10 cellular contexts compared by ENCODE assay signal in the genomic region with DNA sequence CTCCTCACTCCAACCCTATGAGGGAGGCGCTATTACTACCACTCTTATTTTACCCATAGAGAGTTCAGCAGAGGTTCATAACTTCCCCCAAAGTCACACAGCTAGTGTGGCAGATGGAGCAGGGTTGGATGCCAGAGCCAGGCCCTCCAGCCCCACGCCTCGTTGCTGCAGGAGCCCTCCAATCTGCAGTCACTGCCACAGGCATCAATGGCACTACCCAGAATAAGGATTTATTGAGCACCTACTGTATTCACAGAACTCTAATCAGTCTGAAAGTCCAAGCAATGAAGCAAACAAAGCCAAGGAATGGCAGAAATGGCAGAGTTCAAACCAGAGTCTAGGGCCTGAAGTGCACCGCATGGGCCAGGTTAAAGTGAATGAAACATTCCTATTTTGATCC.
DNase-seq lines count a peak whose midpoint lies in the region; ATAC-seq, FAIRE-seq and TF ChIP-seq lines count a peak whose summit lies in the region.
"Had no signal": no experiment of that assay in that cellular context is flagged by ENCODE, and none has a peak within 500 bp of the region (broad histone marks: within the 10 kb centered on the region; RNA-seq: fewer than 3 reads in every experiment).

No MANE protein-coding gene starts in this region.

- intact Hi-C loops in naive thymus-derived CD4-positive, alpha-beta T cell (cut with micrococcal nuclease) = loop anchor here (1.0 to 2.0 kb wide), 2 partner anchors 248 to 855 kb away; no protein-coding TSS in a partner anchor

- POLR2A ChIA-PET in naive thymus-derived CD4-positive, alpha-beta T cell (lab: Charles Lee) = interaction anchor here (0.6 to 0.9 kb wide), 2 partner anchors 9 to 1243 kb away, joined by 3 to 4 read pairs; no protein-coding TSS in a partner anchor

- H3K36me3 Mint-ChIP-seq in T-helper 1 cell treated with Interleukin-12 subunit alpha and Interleukin-12 subunit beta and Interleukin-4 antibody, amounts not matched to agents 30 μg/mL and 1 μg/mL, for 36 hours (ENCODE audit: low read depth) = peaks cover 2% of the 10 kb centered on the region
- no peaks in the 10 kb centered on the region for H3K36me3 Mint-ChIP-seq in activated T-helper 17 cell treated with anti-CD3 and anti-CD28 coated beads, Interleukin-2, amount 50 U/mL, for 72 hours (ENCODE audit: low read depth)
- peaks cover 0 to 12% (median 6%) of the 10 kb centered on the region in 5 donors for H3K36me3 Mint-ChIP-seq in naive thymus-derived CD4-positive, alpha-beta T cell

- no peak for FAIRE-seq in H54 (lab: Jason Lieb, UNC)
- FAIRE-seq in small intestine (lab: Jason Lieb, UNC) = no peak

- H3K27me3 ChIP-seq in naive thymus-derived CD4-positive, alpha-beta T cell (ENCODE audit: control insufficient read depth in 2 of 2, insufficient read depth in 2 of 2, low read length in 2 of 2) = peaks cover 0 to 3% of the 10 kb centered on the region in 2 donors
- no peaks in the 10 kb centered on the region for H3K27me3 ChIP-seq in small intestine (ENCODE audit: control insufficient read depth in 2 of 2, insufficient read depth in 2 of 2, low read length in 2 of 2)
- H3K27me3 ChIP-seq: esophagus muscularis mucosa had no signal

- peaks cover 0 to 14% of the 10 kb centered on the region in 2 donors for H3K4me1 ChIP-seq in naive thymus-derived CD4-positive, alpha-beta T cell (ENCODE audit: control insufficient read depth in 2 of 2, insufficient read depth in 2 of 2, low read length in 2 of 2)
- H3K4me1 ChIP-seq in small intestine (ENCODE audit: control insufficient read depth in 2 of 2, insufficient read depth in 1 of 2, low read depth in 1 of 2, low read length in 1 of 2) = no peaks in the 10 kb centered on the region

- no peak overlapping the region for H3K27ac Mint-ChIP-seq in T-helper 1 cell treated with Interleukin-12 subunit alpha and Interleukin-12 subunit beta and Interleukin-4 antibody, amounts not matched to agents 30 μg/mL and 1 μg/mL, for 36 hours
- H3K27ac Mint-ChIP-seq in activated T-helper 17 cell treated with anti-CD3 and anti-CD28 coated beads, Interleukin-2, amount 50 U/mL, for 72 hours = peak overlapping the region; percentile 26
- H3K27ac Mint-ChIP-seq in naive thymus-derived CD4-positive, alpha-beta T cell = peak overlapping the region in 6 of 9 donors; percentile 5 to 88 (median 46)

- peaks cover 6% of the 10 kb centered on the region for H3K9me3 Mint-ChIP-seq in T-helper 1 cell treated with Interleukin-12 subunit alpha and Interleukin-12 subunit beta and Interleukin-4 antibody, amounts not matched to agents 30 μg/mL and 1 μg/mL, for 36 hours
- no peaks in the 10 kb centered on the region for H3K9me3 Mint-ChIP-seq in activated T-helper 17 cell treated with anti-CD3 and anti-CD28 coated beads, Interleukin-2, amount 50 U/mL, for 72 hours
- peaks cover 0 to 9% (median 0%) of the 10 kb centered on the region in 11 donors for H3K9me3 Mint-ChIP-seq in naive thymus-derived CD4-positive, alpha-beta T cell

- H3K4me3 Mint-ChIP-seq in T-helper 1 cell treated with Interleukin-12 subunit alpha and Interleukin-12 subunit beta and Interleukin-4 antibody, amounts not matched to agents 30 μg/mL and 1 μg/mL, for 36 hours = peak overlapping the region; percentile 93
- peak overlapping the region; percentile 87 for H3K4me3 Mint-ChIP-seq in activated T-helper 17 cell treated with anti-CD3 and anti-CD28 coated beads, Interleukin-2, amount 50 U/mL, for 72 hours
- H3K4me3 Mint-ChIP-seq in naive thymus-derived CD4-positive, alpha-beta T cell = peak overlapping the region; percentile 54 to 97 (median 95)

- no peak for TF ChIP-seq CTCF in HFF-Myc (IDR thresholded peaks at IDR 0.05; ENCODE audit: low read depth, low read length, missing control alignments)

- DNase-seq in T-helper 1 cell (no peak), HFF-Myc (ENCODE audit: extremely low read depth, low read depth) (no peak), H54 (ENCODE audit: insufficient read length, low spot score) (no peak), small intestine (no peak)
- DNase-seq in naive thymus-derived CD4-positive, alpha-beta T cell = peak in 1 of 9 donors; percentile 2
- DNase-seq: cortex of kidney had no signal

- H3K4me3 ChIP-seq in HFF-Myc (replicated peaks; ENCODE audit: low read depth, low read length) (peak overlapping the region; percentile 49; the same call in 1 of the 2 replicates), small intestine (ENCODE audit: low read depth in 1 of 2, low read length in 2 of 2) (no peak overlapping the region)
- no peak overlapping the region for H3K4me3 ChIP-seq in naive thymus-derived CD4-positive, alpha-beta T cell (ENCODE audit: low read length)

- TF ChIP-seq POLR2A in H54 (IDR thresholded peaks at IDR 0.05; ENCODE audit: low read depth, low read length) = no peak

- no peaks in the 10 kb centered on the region for H3K9me3 ChIP-seq in naive thymus-derived CD4-positive, alpha-beta T cell (ENCODE audit: control insufficient read depth in 2 of 3, low read length in 3 of 3)
- H3K9me3 ChIP-seq in small intestine (ENCODE audit: control insufficient read depth, low read depth) = no peaks in the 10 kb centered on the region
- H3K9me3 ChIP-seq: esophagus muscularis mucosa had no signal

- peaks cover 23% of the 10 kb centered on the region for H3K4me1 Mint-ChIP-seq in T-helper 1 cell treated with Interleukin-12 subunit alpha and Interleukin-12 subunit beta and Interleukin-4 antibody, amounts not matched to agents 30 μg/mL and 1 μg/mL, for 36 hours (ENCODE audit: low read depth)
- H3K4me1 Mint-ChIP-seq in activated T-helper 17 cell treated with anti-CD3 and anti-CD28 coated beads, Interleukin-2, amount 50 U/mL, for 72 hours = peaks cover 11% of the 10 kb centered on the region
- H3K4me1 Mint-ChIP-seq in naive thymus-derived CD4-positive, alpha-beta T cell = peaks cover 13 to 32% (median 24%) of the 10 kb centered on the region in 7 donors

- H3K36me3 ChIP-seq in naive thymus-derived CD4-positive, alpha-beta T cell (ENCODE audit: control insufficient read depth in 2 of 3, insufficient read depth in 3 of 3, low read length in 3 of 3) = no peaks in the 10 kb centered on the region
- no peaks in the 10 kb centered on the region for H3K36me3 ChIP-seq in small intestine (ENCODE audit: control insufficient read depth in 2 of 2, insufficient read depth in 2 of 2, low read length in 2 of 2)
- H3K36me3 ChIP-seq: esophagus muscularis mucosa had no signal

- ATAC-seq in activated T-helper 17 cell treated with anti-CD3 and anti-CD28 coated beads, Interleukin-2, amount 50 U/mL, for 72 hours (replicated peaks) = no peak
- no peak for ATAC-seq in naive thymus-derived CD4-positive, alpha-beta T cell
- no peak for ATAC-seq in HG03095 (IDR thresholded peaks at IDR 0.05; ENCODE audit: unreplicated experiment)

- peaks cover 60% of the 10 kb centered on the region for H3K27me3 Mint-ChIP-seq in T-helper 1 cell treated with Interleukin-12 subunit alpha and Interleukin-12 subunit beta and Interleukin-4 antibody, amounts not matched to agents 30 μg/mL and 1 μg/mL, for 36 hours (ENCODE audit: low read depth)
- no peaks in the 10 kb centered on the region for H3K27me3 Mint-ChIP-seq in activated T-helper 17 cell treated with anti-CD3 and anti-CD28 coated beads, Interleukin-2, amount 50 U/mL, for 72 hours
- peaks cover 0 to 70% (median 0%) of the 10 kb centered on the region in 5 donors for H3K27me3 Mint-ChIP-seq in naive thymus-derived CD4-positive, alpha-beta T cell

- no peak overlapping the region for H3K27ac ChIP-seq in naive thymus-derived CD4-positive, alpha-beta T cell (ENCODE audit: low read depth, low read length)
- no peak overlapping the region for H3K27ac ChIP-seq in small intestine (ENCODE audit: low read depth in 1 of 2, low read length in 1 of 2)

- 77 to 85% (median 80%) methylated on average over 4 of the region's 4 CpGs for WGBS in small intestine, 3 donors

- CTCF ChIA-PET in naive thymus-derived CD4-positive, alpha-beta T cell (lab: Charles Lee) = interaction anchor here (0.6 to 6.4 kb wide), 10 partner anchors 10 to 855 kb away, joined by 3 to 73 read pairs (median 4); no protein-coding TSS in a partner anchor
